11 cellular contexts compared by ENCODE assay signal in the genomic region with DNA sequence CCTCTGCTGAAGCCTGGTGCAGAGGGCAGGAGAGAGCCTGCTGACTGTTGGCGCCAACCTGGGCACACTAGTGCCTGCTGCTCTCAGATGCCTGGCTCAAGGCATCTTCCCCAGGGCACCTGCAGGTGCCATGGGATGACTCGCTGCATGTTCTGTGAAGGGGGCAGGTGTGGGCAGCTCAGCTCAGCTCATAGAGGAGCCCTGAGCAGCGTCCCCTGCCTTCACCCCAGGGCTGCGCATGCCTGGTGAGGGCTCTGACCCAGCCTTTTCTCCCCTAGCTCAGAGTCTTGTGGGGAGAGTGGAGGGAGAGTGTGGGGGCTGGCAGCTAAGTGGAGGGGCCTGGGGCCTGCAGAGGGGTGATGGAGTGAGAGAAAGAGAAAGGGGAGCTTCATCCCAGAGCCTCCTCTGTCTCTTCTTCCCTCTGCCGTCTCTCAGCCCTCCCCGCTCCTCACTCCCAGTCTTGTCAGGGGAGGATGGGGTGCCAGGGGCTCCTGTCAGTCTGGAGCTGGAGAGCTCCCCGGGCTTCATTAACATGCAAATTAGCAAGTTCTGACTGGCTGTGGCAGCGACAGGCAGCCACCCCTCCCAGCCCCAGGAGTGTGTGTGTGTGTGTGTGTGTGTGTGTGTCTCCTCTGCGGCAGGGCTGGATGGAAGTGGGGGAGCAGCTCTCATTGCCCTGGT. TPM values are rescaled to one million over a fixed set of nuclear protein-coding genes. Genes with fewer than 3 reads are reported as not detected.
DNase-seq lines count a peak whose midpoint lies in the region; ATAC-seq and TF ChIP-seq lines count a peak whose summit lies in the region.
"Had no signal": no experiment of that assay in that cellular context is flagged by ENCODE, and none has a peak within 500 bp of the region (broad histone marks: within the 10 kb centered on the region; RNA-seq: fewer than 3 reads in every experiment).

No MANE protein-coding gene starts in this region.

- H3K27me3 ChIP-seq in endodermal cell (ENCODE audit: control insufficient read depth, insufficient read depth, low read length, poor library complexity, severe bottlenecking): no peaks in the 10 kb centered on the region
- H3K27me3 ChIP-seq in thyroid gland: no peaks in the 10 kb centered on the region
- H3K27me3 ChIP-seq: right lobe of liver had no signal

- TF ChIP-seq CTCF in endodermal cell (conservative IDR thresholded peaks at IDR 0.05) (peak; percentile 61), OCI-LY7 (conservative IDR thresholded peaks at IDR 0.05; ENCODE audit: low read length) (no peak), thyroid gland (IDR thresholded peaks at IDR 0.05) (no peak)

- H3K9me3 Mint-ChIP-seq in endodermal cell: peaks cover 3% of the 10 kb centered on the region

- no peaks in the 10 kb centered on the region for H3K9me3 ChIP-seq in endodermal cell (ENCODE audit: control insufficient read depth, low read length)
- H3K9me3 ChIP-seq in OCI-LY7 (ENCODE audit: low read length): no peaks in the 10 kb centered on the region
- no peaks in the 10 kb centered on the region for H3K9me3 ChIP-seq in thyroid gland
- H3K9me3 ChIP-seq: adrenal gland, right lobe of liver had no signal

- intact Hi-C loops in OCI-LY7 (cut with micrococcal nuclease; ENCODE audit: unreplicated experiment): no loop called here
- intact Hi-C loops in thyroid gland (cut with DNase I): no loop called here

- peaks cover 10% of the 10 kb centered on the region for H3K27me3 Mint-ChIP-seq in endodermal cell (ENCODE audit: insufficient read depth)

- H3K79me2 ChIP-seq in OCI-LY7 (ENCODE audit: insufficient read depth, low read depth, low read length): no peaks in the 10 kb centered on the region

- H3K27ac ChIP-seq in endodermal cell (ENCODE audit: low read depth, low read length) (no peak overlapping the region), OCI-LY7 (ENCODE audit: low read depth, low read length, poor library complexity, severe bottlenecking) (no peak overlapping the region), thyroid gland (no peak overlapping the region)
- H3K27ac ChIP-seq: adrenal gland, right lobe of liver had no signal

- H3K36me3 ChIP-seq in endodermal cell (ENCODE audit: control insufficient read depth, insufficient read depth, low read length): no peaks in the 10 kb centered on the region
- no peaks in the 10 kb centered on the region for H3K36me3 ChIP-seq in OCI-LY7 (ENCODE audit: insufficient read depth, low read length)
- H3K36me3 ChIP-seq in thyroid gland: no peaks in the 10 kb centered on the region
- H3K36me3 ChIP-seq: adrenal gland, right lobe of liver had no signal

- WGBS in endodermal cell (ENCODE audit: insufficient coverage in 1 of 2, insufficient read length in 1 of 2), 2 experiments: 53 to 83% methylated on average over 1 to 8 of the region's 9 CpGs
- 60 to 74% methylated on average over 6 to 9 of the region's 9 CpGs for WGBS in thyroid gland, 2 donors

- H3K4me3 ChIP-seq in endodermal cell (ENCODE audit: low read length) (no peak overlapping the region), OCI-LY7 (ENCODE audit: low read depth, low read length, poor library complexity, severe bottlenecking) (no peak overlapping the region), thyroid gland (replicated peaks in 1 of 3) (no peak overlapping the region)
- H3K4me3 ChIP-seq: adrenal gland, right lobe of liver had no signal

- POLR2A ChIA-PET in OCI-LY7 (lab: Charles Lee): interaction anchor here (0.7 kb wide), 1 partner anchor 153 kb away, joined by 3 read pairs; the partner anchor contains the start of gene SCMH1

- no peaks in the 10 kb centered on the region; the same call in 1 of the 2 replicates for H4K20me1 ChIP-seq in OCI-LY7 (ENCODE audit: insufficient read depth, low read length)

- H3K27ac Mint-ChIP-seq in endodermal cell: no peak overlapping the region
- H3K27ac Mint-ChIP-seq: stimulated activated naive B cell treated with anti-CD40 and anti-IgM and Interleukin-4, amounts not matched to agents 10 μg/mL and 1 μg/mL and 100 μg/mL, for 72 hours had no signal

- no peak for ATAC-seq in GM21515 (IDR thresholded peaks at IDR 0.05; ENCODE audit: unreplicated experiment)
- ATAC-seq: right lobe of liver had no signal

- CTCF ChIA-PET in OCI-LY7 (lab: Charles Lee; ENCODE audit: unreplicated experiment): interaction anchor here (0.6 kb wide), 1 partner anchor 14 kb away, joined by 3 read pairs; no protein-coding TSS in a partner anchor

- H3K36me3 Mint-ChIP-seq in endodermal cell (ENCODE audit: low read depth): no peaks in the 10 kb centered on the region
- H3K36me3 Mint-ChIP-seq: stimulated activated naive B cell treated with anti-CD40 and anti-IgM and Interleukin-4, amounts not matched to agents 10 μg/mL and 1 μg/mL and 100 μg/mL, for 72 hours had no signal

- DNase-seq in NCI-H2081 (lab: John Stamatoyannopoulos, UW) (peak; percentile 41 to 73), NCI-H2081 treated with DMSO at 0.1 percent for 48 hours (lab: John Stamatoyannopoulos, UW) (no peak), NCI-H510A (lab: John Stamatoyannopoulos, UW) (peak; percentile 73), endodermal cell (peak; percentile 92), occipital lobe (lab: John Stamatoyannopoulos, UW) (peak; percentile 39), OCI-LY7 (ENCODE audit: low spot score) (no peak), thyroid gland (no peak)
- DNase-seq: adrenal gland; right lobe of liver; stimulated activated naive B cell treated with anti-CD40 and anti-IgM and Interleukin-4, amounts not matched to agents 10 μg/mL and 1 μg/mL and 100 μg/mL, for 72 hours had no signal

- no TSS peak for BruUV-seq in OCI-LY7 (replicated peaks; lab: Mats Ljungman, UMichigan)

- H2AFZ ChIP-seq in OCI-LY7 (ENCODE audit: low read length): no peak overlapping the region

- no peaks in the 10 kb centered on the region for H3K9me2 ChIP-seq in OCI-LY7 (ENCODE audit: insufficient read depth, low read length)

- H3K4me1 Mint-ChIP-seq in endodermal cell: peaks cover 26% of the 10 kb centered on the region

- no peak overlapping the region for H3K4me2 ChIP-seq in OCI-LY7 (ENCODE audit: low read length)

- H3K4me3 Mint-ChIP-seq in endodermal cell: no peak overlapping the region
- H3K4me3 Mint-ChIP-seq: stimulated activated naive B cell treated with anti-CD40 and anti-IgM and Interleukin-4, amounts not matched to agents 10 μg/mL and 1 μg/mL and 100 μg/mL, for 72 hours had no signal

- H3K4me1 ChIP-seq in endodermal cell (ENCODE audit: control insufficient read depth, insufficient read depth, low read length) (no peaks in the 10 kb centered on the region), OCI-LY7 (ENCODE audit: insufficient read depth, low read length, poor library complexity, severe bottlenecking) (no peaks in the 10 kb centered on the region), thyroid gland (no peaks in the 10 kb centered on the region)
- H3K4me1 ChIP-seq: adrenal gland, right lobe of liver had no signal

- H3K9ac ChIP-seq in endodermal cell (ENCODE audit: extremely low read depth, low read length, poor library complexity, severe bottlenecking): no peak overlapping the region

- no peak for TF ChIP-seq POLR2A in thyroid gland (IDR thresholded peaks at IDR 0.05)

RNA-seq across cellular contexts. Expression of gene FOXO6, which starts 33.8 kb away (rescaled TPM):
- 1 to 10 TPM; 1.7 to 1.8 TPM for total RNA-seq in endodermal cell
- 2.9 TPM for polyA plus RNA-seq in endodermal cell (2013, experiment 1 of 2)
- 2.8 TPM for polyA plus RNA-seq in endodermal cell (2013, experiment 2 of 2)
- 5.9 TPM for total RNA-seq in occipital lobe
- not detected in 2 replicates for total RNA-seq in OCI-LY7 (2014; rRNA removed; shearing (Covaris generic))
- total RNA-seq in OCI-LY7 (2022): not detected in 2 replicates
- total RNA-seq in thyroid gland: 1 to 10 TPM; 1.1 to 4.2 (median 2.6) TPM

Comparison
In these comparisons a context has a peak if more than half of its experiments do, and no peak if none do; other contexts are left out.
1. DNase-seq: peak in NCI-H2081 (2 of 2), NCI-H510A (single experiment), endodermal cell (single experiment) and occipital lobe (single experiment); none in NCI-H2081 treated with DMSO at 0.1 percent for 48 hours (single experiment), OCI-LY7 (single experiment) and thyroid gland (0 of 2).